Comparison of ENCODE assay signal across 12 cellular contexts in genomic region chr16:70745536-70746025, GRCh38. TPM values are rescaled to one million over a fixed set of nuclear protein-coding genes. Genes with fewer than 3 reads are reported as not detected.
DNase-seq lines count a peak whose midpoint lies in the region; ATAC-seq and TF ChIP-seq lines count a peak whose summit lies in the region.
"Had no signal": no experiment of that assay in that cellular context is flagged by ENCODE, and none has a peak within 500 bp of the region (broad histone marks: within the 10 kb centered on the region; RNA-seq: fewer than 3 reads in every experiment).

No MANE protein-coding gene starts in this region.

- no peaks in the 10 kb centered on the region for H3K36me3 ChIP-seq in uterus

- TF ChIP-seq CTCF in brain (conservative IDR thresholded peaks at IDR 0.05) (no peak), nephron (IDR thresholded peaks at IDR 0.05; ENCODE audit: unreplicated experiment in 3 of 3) (no peak), uterus (IDR thresholded peaks at IDR 0.05) (no peak)

- peak overlapping the region; percentile 86 to 92 for H3K27ac ChIP-seq in uterus
- H3K27ac ChIP-seq: WERI-Rb-1 had no signal

- no peaks in the 10 kb centered on the region for H3K27me3 Mint-ChIP-seq in activated T-cell treated with anti-CD3 and anti-CD28 coated beads, Interleukin-2, amount 50 U/mL, for 24 hours
- no peaks in the 10 kb centered on the region for H3K27me3 Mint-ChIP-seq in brain
- no peaks in the 10 kb centered on the region for H3K27me3 Mint-ChIP-seq in nephron (ENCODE audit: low read depth)

- intact Hi-C loops in uterus (cut with DNase I; ENCODE audit: low total_unique reads): no loop called here

- H3K4me1 ChIP-seq in uterus: peaks cover 32 to 40% of the 10 kb centered on the region in 2 donors

- no peak overlapping the region for H3K4me3 ChIP-seq in uterus
- H3K4me3 ChIP-seq: right atrium auricular region had no signal

- H3K36me3 Mint-ChIP-seq in activated T-cell treated with anti-CD3 and anti-CD28 coated beads, Interleukin-2, amount 50 U/mL, for 24 hours (ENCODE audit: low read depth): peaks cover 75% of the 10 kb centered on the region
- H3K36me3 Mint-ChIP-seq in brain (peaks cover 17% of the 10 kb centered on the region), nephron (ENCODE audit: low read depth) (peaks cover 21% of the 10 kb centered on the region)

- H3K9me3 ChIP-seq in uterus: no peaks in the 10 kb centered on the region
- H3K9me3 ChIP-seq: right atrium auricular region had no signal

- ATAC-seq in HG03097 (IDR thresholded peaks at IDR 0.05; ENCODE audit: low FRiP score, unreplicated experiment): no peak
- ATAC-seq in HG03521 (IDR thresholded peaks at IDR 0.05; ENCODE audit: unreplicated experiment): no peak

- no peaks in the 10 kb centered on the region for H3K27me3 ChIP-seq in uterus
- H3K27me3 ChIP-seq: right atrium auricular region had no signal

- no peaks in the 10 kb centered on the region for H3K9me3 Mint-ChIP-seq in activated T-cell treated with anti-CD3 and anti-CD28 coated beads, Interleukin-2, amount 50 U/mL, for 24 hours
- H3K9me3 Mint-ChIP-seq in brain (peaks cover 0 to 4% (median 0%) of the 10 kb centered on the region in 5 experiments), nephron (no peaks in the 10 kb centered on the region)

- H3K27ac Mint-ChIP-seq in activated T-cell treated with anti-CD3 and anti-CD28 coated beads, Interleukin-2, amount 50 U/mL, for 24 hours: peak overlapping the region; percentile 37
- peak overlapping the region; percentile 67 to 98 (median 95) for H3K27ac Mint-ChIP-seq in brain
- peak overlapping the region in 2 of 3 experiments; percentile 64 to 78 for H3K27ac Mint-ChIP-seq in nephron

- H3K4me3 Mint-ChIP-seq in activated T-cell treated with anti-CD3 and anti-CD28 coated beads, Interleukin-2, amount 50 U/mL, for 24 hours: no peak overlapping the region
- H3K4me3 Mint-ChIP-seq in brain (no peak overlapping the region), nephron (no peak overlapping the region)

- DNase-seq in activated T-cell treated with anti-CD3 and anti-CD28 coated beads, Interleukin-2, amount 50 U/mL, for 24 hours: no peak
- no peak for DNase-seq in activated T-cell treated with anti-CD3 and anti-CD28 coated beads, Interleukin-2, amount 50 U/mL, for 48 hours
- no peak for DNase-seq in uterus
- DNase-seq in putamen (ENCODE audit: low spot score): no peak
- DNase-seq: activated effector memory CD4-positive, alpha-beta T cell treated with anti-CD3 and anti-CD28 coated beads, Interleukin-2, amount 50 U/mL, for 16 hours; GDM1; WERI-Rb-1 had no signal

- peaks cover 41% of the 10 kb centered on the region for H3K4me1 Mint-ChIP-seq in activated T-cell treated with anti-CD3 and anti-CD28 coated beads, Interleukin-2, amount 50 U/mL, for 24 hours (ENCODE audit: low read depth)
- H3K4me1 Mint-ChIP-seq in brain: peaks cover 71% of the 10 kb centered on the region
- H3K4me1 Mint-ChIP-seq in nephron: peaks cover 69% of the 10 kb centered on the region

- TF ChIP-seq POLR2A in uterus (IDR thresholded peaks at IDR 0.05): no peak

RNA-seq across cellular contexts. Expression of gene VAC14, which starts 55.4 kb away (rescaled TPM):
- 76.0 TPM for polyA plus RNA-seq in brain (ENCODE audit: insufficient read depth, low read depth, low replicate concordance)
- total RNA-seq in uterus: 10 to 100 TPM in 3 of 4 donors, 1 to 10 TPM in 1; 4.7 to 30.6 (median 17.4) TPM

RNA-seq across cellular contexts. Expression of gene MTSS2, which starts 59.7 kb away (rescaled TPM):
- polyA plus RNA-seq in brain (ENCODE audit: insufficient read depth, low read depth, low replicate concordance): 231 TPM
- total RNA-seq in uterus: 100 to 1,000 TPM in 1 of 4 donors, 10 to 100 TPM in 3; 11.2 to 142 (median 18.2) TPM

Comparison
In these comparisons a context has a peak if more than half of its experiments do, and no peak if none do; other contexts are left out.
1. H3K27ac Mint-ChIP-seq: peak in every context shown above with its lines; median percentile 95 in brain; 71 in nephron; 37 in activated T-cell treated with anti-CD3 and anti-CD28 coated beads, Interleukin-2, amount 50 U/mL, for 24 hours.